Comparison of ENCODE assay signal across 10 cellular contexts in the genomic region with DNA sequence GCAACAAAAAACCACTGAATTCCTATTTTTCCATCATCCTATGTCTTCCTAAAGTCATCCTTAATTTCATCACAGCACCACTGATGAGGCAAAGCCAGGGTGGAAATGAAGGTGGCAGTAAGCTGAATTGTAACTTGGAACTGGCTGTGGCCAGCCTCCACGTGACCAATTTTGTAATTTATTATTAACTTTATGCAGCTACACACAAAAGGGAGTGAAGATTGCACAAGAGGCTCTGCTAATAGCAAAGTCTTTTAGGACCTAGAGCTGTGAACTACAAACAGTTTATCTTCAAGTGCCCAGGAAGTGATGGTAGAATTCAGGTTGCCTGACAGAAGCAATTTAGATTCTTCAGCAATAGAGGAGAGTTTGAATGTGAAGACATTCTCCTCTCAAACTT.
DNase-seq lines count a peak whose midpoint lies in the region; ATAC-seq, FAIRE-seq and TF ChIP-seq lines count a peak whose summit lies in the region.
"Had no signal": no experiment of that assay in that cellular context is flagged by ENCODE, and none has a peak within 500 bp of the region (broad histone marks: within the 10 kb centered on the region; RNA-seq: fewer than 3 reads in every experiment).

No MANE protein-coding gene starts in this region.

- intact Hi-C loops in Right ventricle myocardium superior (cut with DNase I) = no loop called here
- intact Hi-C loops in uterus (cut with DNase I; ENCODE audit: low total_unique reads) = no loop called here

- H3K4me3 ChIP-seq in right atrium auricular region (no peak overlapping the region), uterus (no peak overlapping the region)

- H3K27ac ChIP-seq in right atrium auricular region (no peak overlapping the region), uterus (peak overlapping the region in 1 of 2 donors; percentile 59)
- H3K27ac ChIP-seq: KMS-11 had no signal

- TF ChIP-seq CTCF in right atrium auricular region (IDR thresholded peaks at IDR 0.05) = no peak
- TF ChIP-seq CTCF in uterus (IDR thresholded peaks at IDR 0.05) = no peak

- no peaks in the 10 kb centered on the region for H3K9me3 ChIP-seq in right atrium auricular region
- no peaks in the 10 kb centered on the region for H3K9me3 ChIP-seq in uterus

- H3K36me3 Mint-ChIP-seq in T-helper 2 cell treated with Interferon-gamma antibody and Interleukin-4, amounts not matched to agents 5 μg/mL and 100 μg/mL, for 36 hours (ENCODE audit: low read depth) = no peaks in the 10 kb centered on the region

- H3K27me3 ChIP-seq in right atrium auricular region (no peaks in the 10 kb centered on the region), uterus (no peaks in the 10 kb centered on the region)

- no peaks in the 10 kb centered on the region for H3K9me3 Mint-ChIP-seq in T-helper 2 cell treated with Interferon-gamma antibody and Interleukin-4, amounts not matched to agents 5 μg/mL and 100 μg/mL, for 36 hours

- no peak overlapping the region for H3K4me3 Mint-ChIP-seq in T-helper 2 cell treated with Interferon-gamma antibody and Interleukin-4, amounts not matched to agents 5 μg/mL and 100 μg/mL, for 36 hours

- TF ChIP-seq POLR2A in uterus (IDR thresholded peaks at IDR 0.05) = no peak

- H3K27me3 Mint-ChIP-seq in T-helper 2 cell treated with Interferon-gamma antibody and Interleukin-4, amounts not matched to agents 5 μg/mL and 100 μg/mL, for 36 hours (ENCODE audit: low read depth) = no peaks in the 10 kb centered on the region

- peak overlapping the region; percentile 29 for H3K27ac Mint-ChIP-seq in T-helper 2 cell treated with Interferon-gamma antibody and Interleukin-4, amounts not matched to agents 5 μg/mL and 100 μg/mL, for 36 hours

- H3K36me3 ChIP-seq in right atrium auricular region (no peaks in the 10 kb centered on the region), uterus (no peaks in the 10 kb centered on the region)

- ATAC-seq in Right ventricle myocardium superior (ENCODE audit: poor library complexity) (peak; percentile 73), GM21367 (IDR thresholded peaks at IDR 0.05; ENCODE audit: unreplicated experiment) (no peak)

- peaks cover 27% of the 10 kb centered on the region for H3K4me1 Mint-ChIP-seq in T-helper 2 cell treated with Interferon-gamma antibody and Interleukin-4, amounts not matched to agents 5 μg/mL and 100 μg/mL, for 36 hours (ENCODE audit: low read depth)

- H3K4me1 ChIP-seq in right atrium auricular region (peaks cover 0 to 12% of the 10 kb centered on the region in 2 donors), uterus (no peaks in the 10 kb centered on the region)

- peak; percentile 9 for FAIRE-seq in islet of Langerhans (lab: Jason Lieb, UNC)

- DNase-seq in Right ventricle myocardium superior (no peak), right atrium auricular region (ENCODE audit: low spot score) (no peak), uterus (peak; percentile 31 to 45)
- DNase-seq in T-helper 2 cell treated with Interferon-gamma antibody and Interleukin-4, amounts not matched to agents 5 μg/mL and 100 μg/mL, for 36 hours (ENCODE audit: low spot score) = no peak
- DNase-seq in activated CD4-positive, CD25-positive, alpha-beta regulatory T cell (lab: John Stamatoyannopoulos, UW) = no peak
- no peak for DNase-seq in stimulated activated CD4-positive, alpha-beta T cell treated with anti-CD3 and anti-CD28 coated beads, Interleukin-12 subunit alpha, Interleukin-12 subunit beta, amount 100 ng/mL, for 4 hours
- DNase-seq: COR-L47 had no signal

Comparison
In these comparisons a context has a peak if more than half of its experiments do, and no peak if none do; other contexts are left out.
1. DNase-seq: peak in uterus (2 of 2); none in Right ventricle myocardium superior (single experiment), right atrium auricular region (single experiment), T-helper 2 cell treated with Interferon-gamma antibody and Interleukin-4, amounts not matched to agents 5 μg/mL and 100 μg/mL, for 36 hours (single experiment), activated CD4-positive, CD25-positive, alpha-beta regulatory T cell (0 of 4) and stimulated activated CD4-positive, alpha-beta T cell treated with anti-CD3 and anti-CD28 coated beads, Interleukin-12 subunit alpha, Interleukin-12 subunit beta, amount 100 ng/mL, for 4 hours (single experiment).